ENCODE assay signal across 17 cellular contexts in genomic region chr5:60671899-60672692, GRCh38.
"Had no signal": no experiment of that assay in that cellular context is flagged by ENCODE, and none has a peak within 500 bp of the region (broad histone marks: within the 10 kb centered on the region; RNA-seq: fewer than 3 reads in every experiment).

No MANE protein-coding gene starts in this region.

- DNase-seq: activated CD4-positive, alpha-beta T cell treated with anti-CD3 and anti-CD28 coated beads, Interleukin-2, amount 10 ng/mL, durations not matched to agents 7 days and 5 days; anterior cingulate cortex; effector memory CD4-positive, alpha-beta T cell; head of caudate nucleus; left cardiac atrium; midbrain; naive B cell; posterior cingulate gyrus; stimulated activated CD4-positive, alpha-beta T cell treated with anti-CD3 and anti-CD28 coated beads, Interleukin-15, amount 100 ng/mL, for 24 hours; stimulated activated CD4-positive, alpha-beta T cell treated with anti-CD3 and anti-CD28 coated beads, Interleukin-4, amount 100 ng/mL, for 24 hours; stimulated activated naive CD4-positive, alpha-beta T cell; substantia nigra had no signal

- ATAC-seq: left cardiac atrium had no signal

- H3K4me3 Mint-ChIP-seq: activated CD4-positive, alpha-beta T cell treated with anti-CD3 and anti-CD28 coated beads, Interleukin-2, amount 10 ng/mL, durations not matched to agents 7 days and 5 days; activated T-helper 1 cell treated with anti-CD3 and anti-CD28 coated beads, Interleukin-12 subunit alpha, Interleukin-12 subunit beta, Interleukin-2, Interleukin-4 antibody, amounts not matched to agents 30 ng/mL and 10 ng/mL and 1 ng/mL, durations not matched to agents 14 hours and 24 hours and 36 hours; naive B cell had no signal

- H3K27me3 ChIP-seq: neutrophil, tibial nerve had no signal

- H3K4me1 ChIP-seq: tibial nerve had no signal

- H3K27ac ChIP-seq: neutrophil, tibial nerve had no signal

- H3K4me3 ChIP-seq: tibial nerve had no signal

- FAIRE-seq: frontal cortex, TTC549 had no signal

- H3K9me3 ChIP-seq: neutrophil, tibial nerve had no signal

- H3K36me3 ChIP-seq: neutrophil, tibial nerve had no signal

- H3K9me3 Mint-ChIP-seq: activated CD4-positive, alpha-beta T cell treated with anti-CD3 and anti-CD28 coated beads, Interleukin-2, amount 10 ng/mL, durations not matched to agents 7 days and 5 days; activated T-helper 1 cell treated with anti-CD3 and anti-CD28 coated beads, Interleukin-12 subunit alpha, Interleukin-12 subunit beta, Interleukin-2, Interleukin-4 antibody, amounts not matched to agents 30 ng/mL and 10 ng/mL and 1 ng/mL, durations not matched to agents 14 hours and 24 hours and 36 hours; naive B cell had no signal

- H3K36me3 Mint-ChIP-seq: naive B cell had no signal

- H3K4me1 Mint-ChIP-seq: activated CD4-positive, alpha-beta T cell treated with anti-CD3 and anti-CD28 coated beads, Interleukin-2, amount 10 ng/mL, durations not matched to agents 7 days and 5 days had no signal

- H3K27ac Mint-ChIP-seq: activated CD4-positive, alpha-beta T cell treated with anti-CD3 and anti-CD28 coated beads, Interleukin-2, amount 10 ng/mL, durations not matched to agents 7 days and 5 days; activated T-helper 1 cell treated with anti-CD3 and anti-CD28 coated beads, Interleukin-12 subunit alpha, Interleukin-12 subunit beta, Interleukin-2, Interleukin-4 antibody, amounts not matched to agents 30 ng/mL and 10 ng/mL and 1 ng/mL, durations not matched to agents 14 hours and 24 hours and 36 hours had no signal

- H3K27me3 Mint-ChIP-seq: activated CD4-positive, alpha-beta T cell treated with anti-CD3 and anti-CD28 coated beads, Interleukin-2, amount 10 ng/mL, durations not matched to agents 7 days and 5 days; naive B cell had no signal
